ENCODE assay signal across 8 cellular contexts in genomic region chr12:54126696-54127537, GRCh38.
DNase-seq lines count a peak whose midpoint lies in the region; ATAC-seq, FAIRE-seq and TF ChIP-seq lines count a peak whose summit lies in the region.

No MANE protein-coding gene starts in this region.

- SMC1A ChIA-PET in GM12878 (lab: Charles Lee; ENCODE audit: uncharacterized antibody, unreplicated experiment), result no interaction called here

- POLR2A ChIA-PET in GM12878 (lab: Charles Lee), result no interaction called here

- intact Hi-C loops in GM12878 (cut with micrococcal nuclease; ENCODE audit: unreplicated experiment), result no loop called here

- no peak overlapping the region for H2AFZ ChIP-seq in GM12878 (ENCODE audit: control insufficient read depth, low read depth, low read length)

- no peak overlapping the region for H3K4me3 ChIP-seq in GM12878
- H3K4me3 ChIP-seq in kidney epithelial cell (ENCODE audit: low read depth, low read length), result peak overlapping the region; percentile 52

- TF ChIP-seq CTCF in GM12878 (IDR thresholded peaks at IDR 0.05 in 2 of 3, conservative IDR thresholded peaks at IDR 0.05 in 1 of 3; ENCODE audit: control insufficient read depth in 2 of 3, extremely low read depth in 1 of 3, insufficient read depth in 1 of 3, low read depth in 3 of 3, low read length in 3 of 3) (no peak), kidney epithelial cell (IDR thresholded peaks at IDR 0.05; ENCODE audit: insufficient read depth, low read length, poor library complexity, severe bottlenecking) (no peak)

- RAD21 ChIA-PET in GM12878 (lab: Charles Lee; ENCODE audit: unreplicated experiment), result interaction anchor here (0.6 kb wide), 1 partner anchor 12 kb away, joined by 3 read pairs; no protein-coding TSS in a partner anchor

- TF ChIP-seq RAD21 in GM12878 (IDR thresholded peaks at IDR 0.05; ENCODE audit: insufficient read depth, low read depth, low read length), result no peak

- peaks cover 8 to 16% of the 10 kb centered on the region in 2 experiments for H3K27me3 ChIP-seq in GM12878 (replicated peaks in 1 of 2; ENCODE audit: control insufficient read depth in 2 of 2, insufficient read depth in 2 of 2, low read length in 1 of 2)
- peaks cover 11% of the 10 kb centered on the region for H3K27me3 ChIP-seq in kidney epithelial cell (ENCODE audit: control insufficient read depth, insufficient read depth, low read length)

- no peak overlapping the region for H3K4me2 ChIP-seq in GM12878 (ENCODE audit: control insufficient read depth, insufficient read depth)

- no TSS peak for BruUV-seq in GM12878 (replicated peaks; lab: Mats Ljungman, UMichigan)

- TF ChIP-seq EP300 in GM12878 (IDR thresholded peaks at IDR 0.05; ENCODE audit: borderline replicate concordance in 1 of 2, control insufficient read depth in 1 of 2, low read depth in 2 of 2, low read length in 2 of 2), result no peak

- CTCF ChIA-PET in GM12878 (lab: Yijun Ruan, JAX), result no interaction called here

- TF ChIP-seq POLR2A in GM12878 (IDR thresholded peaks at IDR 0.05; ENCODE audit: low read depth, low read length), result no peak

- no peak for FAIRE-seq in GM12878 (lab: Jason Lieb, UNC)
- FAIRE-seq in frontal cortex (lab: Jason Lieb, UNC), result no peak

- peak; percentile 51 for ATAC-seq in GM12878
- no peak for ATAC-seq in stimulated activated naive CD8-positive, alpha-beta T cell treated with anti-CD3 and anti-CD28 coated beads, Interleukin-15, Interleukin-2, amounts not matched to agents 100 U/mL and 50 U/mL, for 24 hours
- no peak for ATAC-seq in HG03135 (IDR thresholded peaks at IDR 0.05; ENCODE audit: unreplicated experiment)

- H3K9ac ChIP-seq in GM12878 (ENCODE audit: control insufficient read depth, insufficient read depth, low read length), result no peak overlapping the region

- in situ Hi-C loops in GM12878 (cut with MboI), result no loop called here

- 11% methylated on average over 31 of the region's 31 CpGs for WGBS in GM12878 (ENCODE audit: insufficient coverage, insufficient replicate concordance, low lambda C conversion rate, missing lambda C conversion rate)

- H3K9me3 ChIP-seq in GM12878 (replicated peaks; ENCODE audit: control insufficient read depth, insufficient read depth, low read length), result no peaks in the 10 kb centered on the region

- no peaks in the 10 kb centered on the region for H3K4me1 ChIP-seq in GM12878 (ENCODE audit: control insufficient read depth, insufficient read depth, low read length)

- no peak overlapping the region for H3K27ac ChIP-seq in GM12878 (ENCODE audit: control insufficient read depth, insufficient read depth)

- H4K20me1 ChIP-seq in GM12878 (ENCODE audit: control insufficient read depth, insufficient read depth), result no peaks in the 10 kb centered on the region

- H3K36me3 ChIP-seq in GM12878 (ENCODE audit: control insufficient read depth in 2 of 2, insufficient read depth in 2 of 2, low read length in 1 of 2) (no peaks in the 10 kb centered on the region), kidney epithelial cell (ENCODE audit: control insufficient read depth, insufficient read depth, low read length) (no peaks in the 10 kb centered on the region)

- H3K79me2 ChIP-seq in GM12878 (ENCODE audit: control insufficient read depth, insufficient read depth, low read length), result no peaks in the 10 kb centered on the region

- DNase-seq in HS-5 (ENCODE audit: low read depth), result peak; percentile 20
- DNase-seq in GM12878 (ENCODE audit: low read depth, low spot score), result no peak
- DNase-seq in kidney epithelial cell (ENCODE audit: low read depth), result no peak
- DNase-seq in stimulated activated naive CD8-positive, alpha-beta T cell treated with anti-CD3 and anti-CD28 coated beads, Interleukin-15, Interleukin-2, amounts not matched to agents 100 U/mL and 50 U/mL, for 24 hours, result peak; percentile 38
- DNase-seq in NCI-H226, result no peak
- no peak for DNase-seq in frontal cortex (ENCODE audit: low spot score in 2 of 2)
- DNase-seq in DMS153 treated with DMSO at 0.1 percent for 48 hours (lab: John Stamatoyannopoulos, UW; ENCODE audit: unreplicated experiment), result no peak

TF ChIP-seq in GM12878, 131 proteins besides CTCF, POLR2A, EP300 and RAD21:
- TF ChIP-seq NRF1 (conservative IDR thresholded peaks at IDR 0.05; ENCODE audit: low read depth, low read length) (no peak), BRCA1 (IDR thresholded peaks at IDR 0.05; ENCODE audit: low read depth, low read length) (no peak), RBBP5 (conservative IDR thresholded peaks at IDR 0.05) (no peak), ZBTB11 (CRISPR knock-in tag; IDR thresholded peaks at IDR 0.05) (no peak), SUZ12 (IDR thresholded peaks at IDR 0.05; ENCODE audit: unreplicated experiment) (peak; percentile 25), HDAC6 (IDR thresholded peaks at IDR 0.05; ENCODE audit: unreplicated experiment) (no peak), RFX5 (IDR thresholded peaks at IDR 0.05; ENCODE audit: low read depth, low read length) (no peak)

Comparison
In these comparisons a context has a peak if more than half of its experiments do, and no peak if none do; other contexts are left out.
1. DNase-seq: peak in HS-5 (single experiment) and stimulated activated naive CD8-positive, alpha-beta T cell treated with anti-CD3 and anti-CD28 coated beads, Interleukin-15, Interleukin-2, amounts not matched to agents 100 U/mL and 50 U/mL, for 24 hours (single experiment); none in GM12878 (single experiment), kidney epithelial cell (single experiment), NCI-H226 (single experiment), frontal cortex (0 of 2) and DMS153 treated with DMSO at 0.1 percent for 48 hours (single experiment).